In genomic region chr12:125214289-125214688, GRCh38 we compare ENCODE assay signal across 37 cellular contexts. TPM values are rescaled to one million over a fixed set of nuclear protein-coding genes. Genes with fewer than 3 reads are reported as not detected.
"Had no signal": no experiment of that assay in that cellular context is flagged by ENCODE, and none has a peak within 500 bp of the region (broad histone marks: within the 10 kb centered on the region; RNA-seq: fewer than 3 reads in every experiment).

No MANE protein-coding gene starts in this region.

- DNase-seq: activated CD4-positive, alpha-beta memory T cell treated with anti-CD3 and anti-CD28 coated beads, Interleukin-2, amount 10 ng/mL, durations not matched to agents 7 days and 5 days; activated CD4-positive, alpha-beta T cell treated with anti-CD3 and anti-CD28 coated beads for 1 hour; activated CD4-positive, alpha-beta T cell treated with anti-CD3 and anti-CD28 coated beads for 36 hours; activated CD4-positive, alpha-beta T cell treated with anti-CD3 and anti-CD28 coated beads for 48 hours; activated CD4-positive, alpha-beta T cell treated with anti-CD3 and anti-CD28 coated beads, Interleukin-2, amount 10 ng/mL, durations not matched to agents 7 days and 5 days; activated CD4-positive, alpha-beta T cell treated with anti-CD3 and anti-CD28 coated beads, Interleukin-2, amount 50 U/mL, for 48 hours; activated CD4-positive, CD25-positive, alpha-beta regulatory T cell; activated CD8-positive, alpha-beta memory T cell treated with anti-CD3 and anti-CD28 coated beads for 24 hours; activated CD8-positive, alpha-beta memory T cell treated with anti-CD3 and anti-CD28 coated beads, Interleukin-2, amount 10 ng/mL, durations not matched to agents 7 days and 5 days; activated CD8-positive, alpha-beta memory T cell treated with anti-CD3 and anti-CD28 coated beads, Interleukin-2, amount 50 U/mL, for 48 hours; activated CD8-positive, alpha-beta T cell treated with anti-CD3 and anti-CD28 coated beads, Interleukin-2, amount 10 ng/mL, durations not matched to agents 7 days and 5 days; activated effector memory CD4-positive, alpha-beta T cell treated with Interleukin-2 at 50 U/mL for 16 hours; activated gamma-delta T cell; activated naive CD4-positive, alpha-beta T cell treated with anti-CD3 and anti-CD28 coated beads, Interleukin-2, amount 10 ng/mL, durations not matched to agents 7 days and 5 days; activated naive CD4-positive, alpha-beta T cell treated with Interleukin-2 at 50 U/mL for 16 hours; activated naive CD8-positive, alpha-beta T cell treated with anti-CD3 and anti-CD28 coated beads, Interleukin-2, amount 10 ng/mL, durations not matched to agents 7 days and 5 days; activated naive CD8-positive, alpha-beta T cell treated with anti-CD3 and anti-CD28 coated beads, Interleukin-2, amount 50 U/mL, for 24 hours; activated T-cell treated with anti-CD3 and anti-CD28 coated beads, Interleukin-2, amount 50 U/mL, for 24 hours; activated T-cell treated with anti-CD3 and anti-CD28 coated beads, Interleukin-2, amount 50 U/mL, for 48 hours; amygdala; anterior cingulate cortex; caudate nucleus; cerebellar nuclear complex; T-helper 2 cell; T-helper 9 cell had no signal

- H3K27me3 Mint-ChIP-seq: brain had no signal

- H3K4me1 ChIP-seq: ascending aorta had no signal

- H3K27ac Mint-ChIP-seq: activated CD4-positive, alpha-beta memory T cell treated with anti-CD3 and anti-CD28 coated beads, Interleukin-2, amount 10 ng/mL, durations not matched to agents 7 days and 5 days; activated CD4-positive, alpha-beta T cell treated with anti-CD3 and anti-CD28 coated beads for 36 hours; activated CD4-positive, alpha-beta T cell treated with anti-CD3 and anti-CD28 coated beads, Interleukin-2, amount 10 ng/mL, durations not matched to agents 7 days and 5 days; activated CD8-positive, alpha-beta memory T cell treated with anti-CD3 and anti-CD28 coated beads, Interleukin-2, amount 10 ng/mL, durations not matched to agents 7 days and 5 days; activated CD8-positive, alpha-beta T cell treated with anti-CD3 and anti-CD28 coated beads, Interleukin-2, amount 10 ng/mL, durations not matched to agents 7 days and 5 days; activated naive CD4-positive, alpha-beta T cell treated with anti-CD3 and anti-CD28 coated beads, Interleukin-2, amount 10 ng/mL, durations not matched to agents 7 days and 5 days; activated naive CD4-positive, alpha-beta T cell treated with anti-CD3 and anti-CD28 coated beads, Interleukin-2, amount 50 U/mL, for 24 hours; activated naive CD8-positive, alpha-beta T cell; activated naive CD8-positive, alpha-beta T cell treated with anti-CD3 and anti-CD28 coated beads, Interleukin-2, amount 10 ng/mL, durations not matched to agents 7 days and 5 days; activated naive CD8-positive, alpha-beta T cell treated with anti-CD3 and anti-CD28 coated beads, Interleukin-2, amount 50 U/mL, for 24 hours; activated T-cell treated with anti-CD3 and anti-CD28 coated beads, Interleukin-2, amount 50 U/mL, for 24 hours; activated T-helper 2 cell treated with anti-CD3 and anti-CD28 coated beads, Interferon-gamma antibody, Interleukin-2, Interleukin-4, amounts not matched to agents 10 μg/mL and 5 μg/mL and 100 μg/mL, durations not matched to agents 14 hours and 24 hours and 36 hours; brain; T-helper 2 cell treated with Interferon-gamma antibody and Interleukin-4, amounts not matched to agents 5 μg/mL and 100 μg/mL, for 36 hours had no signal

- FAIRE-seq: bronchial epithelial cell, TTC549 had no signal

- H3K4me1 Mint-ChIP-seq: activated CD4-positive, alpha-beta T cell treated with anti-CD3 and anti-CD28 coated beads for 36 hours; activated naive CD4-positive, alpha-beta T cell treated with anti-CD3 and anti-CD28 coated beads, Interleukin-2, amount 50 U/mL, for 24 hours; activated naive CD8-positive, alpha-beta T cell treated with anti-CD3 and anti-CD28 coated beads, Interleukin-2, amount 50 U/mL, for 24 hours; brain had no signal

- H3K4me3 ChIP-seq: ascending aorta, cardiac muscle cell had no signal

- ATAC-seq: activated CD4-positive, alpha-beta T cell treated with anti-CD3 and anti-CD28 coated beads for 36 hours; activated CD4-positive, CD25-positive, alpha-beta regulatory T cell treated with anti-CD3 and anti-CD28 coated beads, Interleukin-2, amount 50 U/mL, for 24 hours; activated CD8-positive, alpha-beta memory T cell treated with anti-CD3 and anti-CD28 coated beads, Interleukin-2, amount 10 ng/mL, durations not matched to agents 7 days and 5 days; activated CD8-positive, alpha-beta T cell treated with anti-CD3 and anti-CD28 coated beads, Interleukin-2, amount 10 ng/mL, durations not matched to agents 7 days and 5 days; activated naive CD8-positive, alpha-beta T cell treated with anti-CD3 and anti-CD28 coated beads, Interleukin-2, amount 50 U/mL, for 24 hours had no signal

- H3K36me3 Mint-ChIP-seq: activated CD8-positive, alpha-beta memory T cell treated with anti-CD3 and anti-CD28 coated beads, Interleukin-2, amount 10 ng/mL, durations not matched to agents 7 days and 5 days; activated naive CD4-positive, alpha-beta T cell treated with anti-CD3 and anti-CD28 coated beads, Interleukin-2, amount 10 ng/mL, durations not matched to agents 7 days and 5 days; activated naive CD4-positive, alpha-beta T cell treated with anti-CD3 and anti-CD28 coated beads, Interleukin-2, amount 50 U/mL, for 24 hours; activated naive CD8-positive, alpha-beta T cell; activated naive CD8-positive, alpha-beta T cell treated with anti-CD3 and anti-CD28 coated beads, Interleukin-2, amount 10 ng/mL, durations not matched to agents 7 days and 5 days; brain had no signal

- H3K36me3 ChIP-seq: ascending aorta, cardiac muscle cell had no signal

- H3K27ac ChIP-seq: ascending aorta, cardiac muscle cell, VCaP had no signal

- H3K4me3 Mint-ChIP-seq: activated CD4-positive, alpha-beta memory T cell treated with anti-CD3 and anti-CD28 coated beads, Interleukin-2, amount 10 ng/mL, durations not matched to agents 7 days and 5 days; activated CD4-positive, alpha-beta T cell treated with anti-CD3 and anti-CD28 coated beads for 36 hours; activated CD4-positive, alpha-beta T cell treated with anti-CD3 and anti-CD28 coated beads, Interleukin-2, amount 10 ng/mL, durations not matched to agents 7 days and 5 days; activated CD8-positive, alpha-beta memory T cell treated with anti-CD3 and anti-CD28 coated beads, Interleukin-2, amount 10 ng/mL, durations not matched to agents 7 days and 5 days; activated CD8-positive, alpha-beta T cell treated with anti-CD3 and anti-CD28 coated beads, Interleukin-2, amount 10 ng/mL, durations not matched to agents 7 days and 5 days; activated naive CD4-positive, alpha-beta T cell treated with anti-CD3 and anti-CD28 coated beads, Interleukin-2, amount 10 ng/mL, durations not matched to agents 7 days and 5 days; activated naive CD4-positive, alpha-beta T cell treated with anti-CD3 and anti-CD28 coated beads, Interleukin-2, amount 50 U/mL, for 24 hours; activated naive CD8-positive, alpha-beta T cell; activated naive CD8-positive, alpha-beta T cell treated with anti-CD3 and anti-CD28 coated beads, Interleukin-2, amount 10 ng/mL, durations not matched to agents 7 days and 5 days; activated naive CD8-positive, alpha-beta T cell treated with anti-CD3 and anti-CD28 coated beads, Interleukin-2, amount 50 U/mL, for 24 hours; activated T-cell treated with anti-CD3 and anti-CD28 coated beads, Interleukin-2, amount 50 U/mL, for 24 hours; brain; central memory CD8-positive, alpha-beta T cell; T-helper 2 cell treated with Interferon-gamma antibody and Interleukin-4, amounts not matched to agents 5 μg/mL and 100 μg/mL, for 36 hours had no signal

- H3K9me3 Mint-ChIP-seq: activated CD4-positive, alpha-beta memory T cell treated with anti-CD3 and anti-CD28 coated beads, Interleukin-2, amount 10 ng/mL, durations not matched to agents 7 days and 5 days; activated CD4-positive, alpha-beta T cell treated with anti-CD3 and anti-CD28 coated beads, Interleukin-2, amount 10 ng/mL, durations not matched to agents 7 days and 5 days; activated naive CD4-positive, alpha-beta T cell treated with anti-CD3 and anti-CD28 coated beads, Interleukin-2, amount 10 ng/mL, durations not matched to agents 7 days and 5 days; activated naive CD4-positive, alpha-beta T cell treated with anti-CD3 and anti-CD28 coated beads, Interleukin-2, amount 50 U/mL, for 24 hours; activated naive CD8-positive, alpha-beta T cell treated with anti-CD3 and anti-CD28 coated beads, Interleukin-2, amount 10 ng/mL, durations not matched to agents 7 days and 5 days; activated naive CD8-positive, alpha-beta T cell treated with anti-CD3 and anti-CD28 coated beads, Interleukin-2, amount 50 U/mL, for 24 hours; activated T-cell treated with anti-CD3 and anti-CD28 coated beads, Interleukin-2, amount 50 U/mL, for 24 hours; activated T-helper 2 cell treated with anti-CD3 and anti-CD28 coated beads, Interferon-gamma antibody, Interleukin-2, Interleukin-4, amounts not matched to agents 10 μg/mL and 5 μg/mL and 100 μg/mL, durations not matched to agents 14 hours and 24 hours and 36 hours; central memory CD8-positive, alpha-beta T cell; T-helper 2 cell treated with Interferon-gamma antibody and Interleukin-4, amounts not matched to agents 5 μg/mL and 100 μg/mL, for 36 hours had no signal

- H3K27me3 ChIP-seq: ascending aorta, cardiac muscle cell had no signal

- H3K9me3 ChIP-seq: ascending aorta had no signal

RNA-seq across cellular contexts. Expression of gene TMEM132B, which starts 28.1 kb away (rescaled TPM):
- total RNA-seq: activated CD4-positive, alpha-beta memory T cell treated with anti-CD3 and anti-CD28 coated beads, Interleukin-2, amount 10 ng/mL, durations not matched to agents 7 days and 5 days; activated CD4-positive, alpha-beta T cell treated with anti-CD3 and anti-CD28 coated beads for 36 hours; activated CD4-positive, alpha-beta T cell treated with anti-CD3 and anti-CD28 coated beads, Interleukin-2, amount 10 ng/mL, durations not matched to agents 7 days and 5 days; activated CD8-positive, alpha-beta memory T cell treated with anti-CD3 and anti-CD28 coated beads, Interleukin-2, amount 10 ng/mL, durations not matched to agents 7 days and 5 days; activated CD8-positive, alpha-beta T cell treated with anti-CD3 and anti-CD28 coated beads, Interleukin-2, amount 10 ng/mL, durations not matched to agents 7 days and 5 days; activated naive CD8-positive, alpha-beta T cell treated with anti-CD3 and anti-CD28 coated beads, Interleukin-2, amount 10 ng/mL, durations not matched to agents 7 days and 5 days; activated T-helper 2 cell treated with anti-CD3 and anti-CD28 coated beads, Interferon-gamma antibody, Interleukin-2, Interleukin-4, amounts not matched to agents 10 μg/mL and 5 μg/mL and 100 μg/mL, durations not matched to agents 14 hours and 24 hours and 36 hours had no signal
